In genomic region chr7:3210531-3210930, GRCh38 we compare ENCODE assay signal across 22 cellular contexts.
DNase-seq lines count a peak whose midpoint lies in the region; ATAC-seq and TF ChIP-seq lines count a peak whose summit lies in the region.
"Had no signal": no experiment of that assay in that cellular context is flagged by ENCODE, and none has a peak within 500 bp of the region (broad histone marks: within the 10 kb centered on the region; RNA-seq: fewer than 3 reads in every experiment).

No MANE protein-coding gene starts in this region.

- H3K27ac ChIP-seq in trophoblast cell (ENCODE audit: low read depth, low read length) (no peak overlapping the region), testis (no peak overlapping the region)
- H3K27ac ChIP-seq: dorsolateral prefrontal cortex, prostate gland, upper lobe of left lung had no signal

- H3K9me3 ChIP-seq in trophoblast cell (ENCODE audit: insufficient read depth, low read depth, low read length) (no peaks in the 10 kb centered on the region), testis (no peaks in the 10 kb centered on the region)
- H3K9me3 ChIP-seq: Caco-2, prostate gland, upper lobe of left lung had no signal

- H3K4me3 ChIP-seq in epithelial cell of proximal tubule (ENCODE audit: low read depth, low read length): no peak overlapping the region
- no peak overlapping the region for H3K4me3 ChIP-seq in trophoblast cell (ENCODE audit: low read depth, low read length)
- no peak overlapping the region for H3K4me3 ChIP-seq in testis
- H3K4me3 ChIP-seq: dorsolateral prefrontal cortex, prostate gland, upper lobe of left lung had no signal

- H3K9ac ChIP-seq in trophoblast cell (ENCODE audit: low read length): no peak overlapping the region

- H2BK5ac ChIP-seq in trophoblast cell (ENCODE audit: low read depth, low read length, poor library complexity): no peak overlapping the region

- peak; percentile 18 for DNase-seq in NCI-H748 (lab: John Stamatoyannopoulos, UW; ENCODE audit: unreplicated experiment)
- no peak for DNase-seq in NCI-H748 treated with DMSO at 0.1 percent for 48 hours (lab: John Stamatoyannopoulos, UW)
- peak; percentile 6 for DNase-seq in NCI-H1092 (lab: John Stamatoyannopoulos, UW)
- DNase-seq in epithelial cell of proximal tubule (ENCODE audit: low read depth): no peak
- DNase-seq in trophoblast cell: no peak
- no peak for DNase-seq in testis
- DNase-seq in NCI-H526 treated with DMSO at 0.1 percent for 48 hours (lab: John Stamatoyannopoulos, UW): no peak
- DNase-seq: activated naive CD4-positive, alpha-beta T cell treated with anti-CD3 and anti-CD28 coated beads, Interleukin-2, amount 10 ng/mL, durations not matched to agents 7 days and 5 days; activated T-cell treated with anti-CD3 and anti-CD28 coated beads, Interleukin-2, amount 50 U/mL, for 48 hours; central memory CD4-positive, alpha-beta T cell; dorsolateral prefrontal cortex; HFFc6; NCI-H1417 treated with DMSO at 0.1 percent for 48 hours; NCI-H2171 treated with DMSO at 0.1 percent for 48 hours; small intestine; stimulated activated CD4-positive, alpha-beta T cell treated with anti-CD3 and anti-CD28 coated beads, Interleukin-4, amount 100 ng/mL, for 1 hour; T-helper 9 cell; upper lobe of left lung had no signal

- H2BK120ac ChIP-seq in trophoblast cell (ENCODE audit: insufficient read depth, low read length, poor library complexity): peak overlapping the region; percentile 24

- no peak overlapping the region for H4K12ac ChIP-seq in trophoblast cell (ENCODE audit: low read depth, low read length)

- peaks cover 0 to 2% of the 10 kb centered on the region in 2 experiments for H3K4me1 ChIP-seq in trophoblast cell (ENCODE audit: control insufficient read depth in 1 of 2, insufficient read depth in 2 of 2, low read length in 2 of 2)
- no peaks in the 10 kb centered on the region for H3K4me1 ChIP-seq in testis
- H3K4me1 ChIP-seq: Caco-2, prostate gland had no signal

- TF ChIP-seq CTCF in epithelial cell of proximal tubule (conservative IDR thresholded peaks at IDR 0.05; ENCODE audit: low read depth, low read length) (peak; percentile 19), testis (IDR thresholded peaks at IDR 0.05) (no peak)

- ATAC-seq in HG03045 (IDR thresholded peaks at IDR 0.05; ENCODE audit: unreplicated experiment): no peak
- ATAC-seq: esophagus mucosa had no signal

- no peak overlapping the region for H3K18ac ChIP-seq in trophoblast cell (ENCODE audit: low read length)

- H4K91ac ChIP-seq in trophoblast cell (ENCODE audit: low read depth, low read length): no peak overlapping the region

- H3K4ac ChIP-seq in trophoblast cell (ENCODE audit: low read depth, low read length): no peak overlapping the region

- no peaks in the 10 kb centered on the region for H3K79me2 ChIP-seq in trophoblast cell (ENCODE audit: control insufficient read depth, insufficient read depth, low read length, poor library complexity)

- H3K4me2 ChIP-seq in trophoblast cell (ENCODE audit: low read length): no peak overlapping the region

- H3K79me1 ChIP-seq in trophoblast cell (ENCODE audit: low read length): no peaks in the 10 kb centered on the region

- TF ChIP-seq POLR2A in testis (IDR thresholded peaks at IDR 0.05): no peak

- no CpG with 5 or more reads among the region's 2 CpGs for WGBS in trophoblast cell (ENCODE audit: extremely low coverage, insufficient coverage, insufficient read length)
- 98 to 100% methylated on average over 2 of the region's 2 CpGs for WGBS in testis, 2 donors

- H2BK12ac ChIP-seq in trophoblast cell (ENCODE audit: low read length): peak overlapping the region; percentile 62

- intact Hi-C loops in testis (cut with DNase I; ENCODE audit: low total_unique reads): no loop called here

- no peaks in the 10 kb centered on the region for H3K36me3 ChIP-seq in trophoblast cell (ENCODE audit: control insufficient read depth in 1 of 2, insufficient read depth in 2 of 2, low read length in 2 of 2)
- H3K36me3 ChIP-seq in testis (ENCODE audit: low read depth, missing control alignments): no peaks in the 10 kb centered on the region
- H3K36me3 ChIP-seq: prostate gland, upper lobe of left lung had no signal

- H2AFZ ChIP-seq in trophoblast cell (ENCODE audit: insufficient read depth, low read length, poor library complexity): no peak overlapping the region

- H4K8ac ChIP-seq in trophoblast cell (ENCODE audit: low read depth, low read length): no peak overlapping the region

- H3K23ac ChIP-seq in trophoblast cell (ENCODE audit: low read length): no peak overlapping the region

- H3K27me3 ChIP-seq in trophoblast cell (ENCODE audit: insufficient read depth, low read length) (no peaks in the 10 kb centered on the region), testis (no peaks in the 10 kb centered on the region)
- H3K27me3 ChIP-seq: upper lobe of left lung had no signal

- no peak overlapping the region for H2AK5ac ChIP-seq in trophoblast cell (ENCODE audit: low read length)

- no peak overlapping the region for H3K14ac ChIP-seq in trophoblast cell (ENCODE audit: low read length)

Comparison
In these comparisons a context has a peak if more than half of its experiments do, and no peak if none do; other contexts are left out.
1. DNase-seq: peak in NCI-H748 (single experiment) and NCI-H1092 (single experiment); none in NCI-H748 treated with DMSO at 0.1 percent for 48 hours (single experiment), epithelial cell of proximal tubule (single experiment), trophoblast cell (0 of 2), testis (single experiment) and NCI-H526 treated with DMSO at 0.1 percent for 48 hours (single experiment).